ENCODE assay signal across 1 cellular context in the genomic region with DNA sequence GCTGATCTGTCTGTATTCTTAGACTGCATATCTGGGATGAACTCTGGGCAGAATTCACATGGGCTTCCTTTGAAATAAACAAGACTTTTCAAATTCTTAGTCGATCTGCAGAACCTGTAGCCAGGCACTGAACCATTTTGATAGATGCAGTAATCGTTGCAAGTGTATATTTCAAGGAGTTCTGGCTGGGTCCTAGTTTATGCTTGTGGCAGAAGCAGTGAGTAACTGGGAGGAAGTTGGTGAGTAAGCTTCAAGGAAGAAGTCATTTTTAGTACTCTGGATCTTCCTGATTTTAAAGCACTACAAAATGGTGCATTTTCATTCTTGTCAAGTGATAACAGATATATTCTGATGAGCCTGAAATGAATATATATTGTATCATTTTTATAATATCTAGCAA.
TF ChIP-seq lines count a peak whose summit lies in the region.

No MANE protein-coding gene starts in this region.

TF ChIP-seq in SK-N-SH, 30 proteins besides CTCF, POLR2A, EP300 and RAD21 (continued from another document):
- peak; percentile 34; the same call in 1 of the 2 replicates for TF ChIP-seq FOSL2 (IDR thresholded peaks at IDR 0.05; ENCODE audit: borderline replicate concordance, low read depth)
